Comparison of ENCODE assay signal across 9 cellular contexts in the genomic region with DNA sequence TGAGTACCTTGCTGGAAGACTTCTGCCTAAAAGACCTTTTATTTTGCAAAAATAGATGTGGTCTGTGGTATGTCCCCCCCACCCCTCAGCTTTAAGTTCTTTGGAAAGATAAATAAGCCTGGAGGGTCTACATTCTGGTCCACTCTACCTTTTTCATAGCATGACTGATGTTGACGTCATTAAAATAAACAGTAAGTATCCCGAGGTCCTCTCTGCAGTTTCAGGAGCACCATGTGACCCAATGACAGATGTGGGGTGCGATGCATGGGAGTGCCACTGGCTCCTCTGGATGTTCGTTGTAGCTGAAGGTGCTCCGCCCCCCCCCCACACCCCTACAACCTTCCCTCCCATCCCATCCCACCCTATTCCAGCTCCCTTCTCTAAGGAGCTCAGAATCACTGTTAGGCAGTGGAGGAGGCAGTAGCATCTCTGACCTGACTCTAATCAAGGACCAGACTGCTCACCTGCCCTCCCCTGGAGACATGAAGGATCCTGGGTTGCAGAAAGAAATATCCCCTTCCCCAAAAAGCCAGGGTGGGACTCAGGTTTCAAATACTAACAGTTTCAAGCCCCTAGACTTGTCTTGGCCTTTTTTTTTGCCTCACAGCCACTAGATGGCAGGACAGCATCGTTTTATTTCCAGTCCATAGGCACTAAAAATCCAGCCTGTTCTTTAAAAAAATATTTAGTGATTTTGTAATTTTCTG. TPM values are rescaled to one million over a fixed set of nuclear protein-coding genes. Genes with fewer than 3 reads are reported as not detected.
DNase-seq lines count a peak whose midpoint lies in the region; ATAC-seq and TF ChIP-seq lines count a peak whose summit lies in the region.
"Had no signal": no experiment of that assay in that cellular context is flagged by ENCODE, and none has a peak within 500 bp of the region (broad histone marks: within the 10 kb centered on the region; RNA-seq: fewer than 3 reads in every experiment).

No MANE protein-coding gene starts in this region.

- H3K36me3 Mint-ChIP-seq in osteocyte (ENCODE audit: unreplicated experiment), result peaks cover 17% of the 10 kb centered on the region

- H3K27me3 Mint-ChIP-seq in osteocyte (ENCODE audit: unreplicated experiment), result no peaks in the 10 kb centered on the region

- no peak overlapping the region for H3K4me3 Mint-ChIP-seq in osteocyte (ENCODE audit: unreplicated experiment)

- H3K9me3 Mint-ChIP-seq in osteocyte (ENCODE audit: unreplicated experiment), result no peaks in the 10 kb centered on the region

- ATAC-seq in SK-N-SH treated with all-trans-retinoic acid at 6 μM for 48 hours, result peak; percentile 64
- no peak for ATAC-seq in HG03139 (IDR thresholded peaks at IDR 0.05; ENCODE audit: unreplicated experiment)

- TF ChIP-seq CTCF in HFF-Myc (IDR thresholded peaks at IDR 0.05; ENCODE audit: low read depth, low read length, missing control alignments) (peak; percentile 74), fibroblast of mammary gland (conservative IDR thresholded peaks at IDR 0.05; ENCODE audit: control insufficient read depth, insufficient read depth, low read depth, low read length) (peak; percentile 69), osteocyte (IDR thresholded peaks at IDR 0.05) (peak; percentile 78)

- H3K4me3 ChIP-seq in HFF-Myc (replicated peaks; ENCODE audit: low read depth, low read length) (no peak overlapping the region), fibroblast of mammary gland (ENCODE audit: control insufficient read depth, low read depth, low read length) (no peak overlapping the region)

- peaks cover 46% of the 10 kb centered on the region for H3K4me1 Mint-ChIP-seq in osteocyte (ENCODE audit: unreplicated experiment)

- DNase-seq in NCI-H1417 (lab: John Stamatoyannopoulos, UW), result peak; percentile 13 to 60 (median 21)
- DNase-seq in NCI-H1417 treated with DMSO at 0.1 percent for 48 hours (lab: John Stamatoyannopoulos, UW), result no peak
- no peak for DNase-seq in HFF-Myc (ENCODE audit: extremely low read depth, low read depth)
- peak; percentile 57 for DNase-seq in fibroblast of mammary gland (ENCODE audit: low read depth)
- no peak for DNase-seq in osteocyte (ENCODE audit: extremely low spot score, unreplicated experiment)
- DNase-seq in effector CD8-positive, alpha-beta T cell (lab: John Stamatoyannopoulos, UW), result no peak

- peak overlapping the region; percentile 83 for H3K27ac Mint-ChIP-seq in osteocyte (ENCODE audit: unreplicated experiment)

TF ChIP-seq in SK-N-SH treated with all-trans-retinoic acid at 6 μM for 48 hours, 23 proteins besides CTCF, POLR2A, EP300 and RAD21:
- TF ChIP-seq TOX (CRISPR knock-in tag; IDR thresholded peaks at IDR 0.05; ENCODE audit: borderline replicate concordance), result no peak
- TF ChIP-seq ZNF70 (CRISPR knock-in tag; IDR thresholded peaks at IDR 0.05), result no peak
- TF ChIP-seq ISL1 (CRISPR knock-in tag; IDR thresholded peaks at IDR 0.05), result no peak

RNA-seq across cellular contexts. Expression of a gene that starts 25.1 kb away (rescaled TPM):
- 30.1 and 34.2 TPM in 2 replicates for total RNA-seq in osteocyte

RNA-seq across cellular contexts. Expression of a gene that starts 40.9 kb away (rescaled TPM):
- total RNA-seq in osteocyte, result not detected in 2 replicates
- total RNA-seq: activated CD8-positive, alpha-beta memory T cell treated with anti-CD3 and anti-CD28 coated beads for 36 hours had no signal

RNA-seq across cellular contexts. Expression of a gene that starts 46.7 kb away (rescaled TPM):
- total RNA-seq in osteocyte, result 0.11 TPM in 1 of 2 replicates, not detected in the other
- total RNA-seq: activated CD8-positive, alpha-beta memory T cell treated with anti-CD3 and anti-CD28 coated beads for 36 hours had no signal

Comparison
In these comparisons a context has a peak if more than half of its experiments do, and no peak if none do; other contexts are left out.
1. DNase-seq: peak in NCI-H1417 (3 of 3) and fibroblast of mammary gland (single experiment); none in NCI-H1417 treated with DMSO at 0.1 percent for 48 hours (single experiment), HFF-Myc (single experiment), osteocyte (single experiment) and effector CD8-positive, alpha-beta T cell (single experiment).
2. Peak in every context shown above with its lines, with median percentiles within 50 percentile points of each other: CTCF ChIP-seq.